Comparison of ENCODE assay signal across 14 cellular contexts in the genomic region with DNA sequence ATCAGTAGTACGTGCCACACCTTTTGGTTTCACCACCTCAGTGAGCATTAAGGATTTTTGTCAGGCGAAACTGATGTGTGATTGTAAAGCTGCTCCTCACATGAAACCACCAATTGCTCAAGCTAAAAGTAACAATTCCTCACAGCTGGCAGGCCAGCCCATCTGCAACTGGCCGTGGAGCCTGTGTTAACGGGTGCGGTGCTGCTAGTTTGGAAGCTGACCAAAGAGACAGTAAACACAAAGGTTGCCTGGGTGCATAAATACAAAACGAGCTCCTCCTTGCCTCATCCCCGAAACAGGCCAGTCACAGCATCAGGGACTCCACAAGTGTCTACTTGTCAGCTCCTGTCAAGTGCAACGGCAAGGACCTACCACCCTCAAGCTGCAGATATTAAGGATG. TPM values are rescaled to one million over a fixed set of nuclear protein-coding genes. Genes with fewer than 3 reads are reported as not detected.
DNase-seq lines count a peak whose midpoint lies in the region; ATAC-seq and TF ChIP-seq lines count a peak whose summit lies in the region.
"Had no signal": no experiment of that assay in that cellular context is flagged by ENCODE, and none has a peak within 500 bp of the region (broad histone marks: within the 10 kb centered on the region; RNA-seq: fewer than 3 reads in every experiment).

No MANE protein-coding gene starts in this region.

- intact Hi-C loops in thyroid gland (cut with DNase I), result loop anchor here (2.0 kb wide), 1 partner anchor 155 kb away; no protein-coding TSS in a partner anchor

- TF ChIP-seq CTCF in fibroblast of pulmonary artery (IDR thresholded peaks at IDR 0.05; ENCODE audit: low read length, missing control alignments) (no peak), thyroid gland (IDR thresholded peaks at IDR 0.05) (no peak)

- H3K36me3 ChIP-seq in thyroid gland, result no peaks in the 10 kb centered on the region
- H3K36me3 ChIP-seq: breast epithelium had no signal

- 19 to 24% methylated on average over 8 of the region's 8 CpGs for WGBS in thyroid gland, 2 donors

- ATAC-seq in HG02610 (IDR thresholded peaks at IDR 0.05; ENCODE audit: unreplicated experiment), result no peak
- ATAC-seq in GM18870 (IDR thresholded peaks at IDR 0.05; ENCODE audit: unreplicated experiment), result no peak
- ATAC-seq: activated CD4-positive, alpha-beta T cell treated with anti-CD3 and anti-CD28 coated beads for 36 hours had no signal

- peaks cover 0 to 12% of the 10 kb centered on the region in 2 donors for H3K4me1 ChIP-seq in thyroid gland

- no peak overlapping the region for H3K27ac ChIP-seq in thyroid gland
- H3K27ac ChIP-seq: SK-N-MC had no signal

- H3K27me3 ChIP-seq in thyroid gland, result no peaks in the 10 kb centered on the region
- H3K27me3 ChIP-seq: breast epithelium had no signal

- DNase-seq in NCI-H2227 (lab: John Stamatoyannopoulos, UW; ENCODE audit: unreplicated experiment) (peak; percentile 6), NCI-H2227 treated with DMSO at 0.1 percent for 48 hours (lab: John Stamatoyannopoulos, UW) (no peak), NCI-H748 (lab: John Stamatoyannopoulos, UW; ENCODE audit: unreplicated experiment) (peak; percentile 81), fibroblast of pulmonary artery (ENCODE audit: low read depth) (peak; percentile 36), thyroid gland (peak; percentile 23 to 27)
- no peak for DNase-seq in effector CD4-positive, alpha-beta T cell
- DNase-seq: ACHN; activated CD4-positive, alpha-beta T cell treated with anti-CD3 and anti-CD28 coated beads for 36 hours; foreskin melanocyte; NCI-H1930 had no signal

- H3K4me3 ChIP-seq in fibroblast of pulmonary artery (replicated peaks; ENCODE audit: low read depth, low read length) (no peak overlapping the region), thyroid gland (replicated peaks in 1 of 3) (no peak overlapping the region)
- H3K4me3 ChIP-seq: breast epithelium, SK-N-MC had no signal

- no peaks in the 10 kb centered on the region for H3K9me3 ChIP-seq in thyroid gland
- H3K9me3 ChIP-seq: breast epithelium had no signal

- TF ChIP-seq POLR2A in thyroid gland (IDR thresholded peaks at IDR 0.05), result no peak

RNA-seq across cellular contexts. Expression of gene LGALSL, which starts 32.0 kb away (rescaled TPM):
- 10 to 100 TPM in 2 of 4 donors, 1 to 10 TPM in 2; 8.1 to 13.0 (median 10.4) TPM for total RNA-seq in thyroid gland

RNA-seq across cellular contexts. Expression of gene AFTPH, which starts 38.2 kb away (rescaled TPM):
- total RNA-seq in thyroid gland, result 10 to 100 TPM; 51.7 to 56.7 (median 53.2) TPM

Comparison
In these comparisons a context has a peak if more than half of its experiments do, and no peak if none do; other contexts are left out.
1. DNase-seq: peak in NCI-H2227 (single experiment), NCI-H748 (single experiment), fibroblast of pulmonary artery (single experiment) and thyroid gland (2 of 2); none in NCI-H2227 treated with DMSO at 0.1 percent for 48 hours (single experiment) and effector CD4-positive, alpha-beta T cell (single experiment).